ENCODE assay signal across 8 cellular contexts in genomic region chr1:23554481-23555224, GRCh38. TPM values are rescaled to one million over a fixed set of nuclear protein-coding genes. Genes with fewer than 3 reads are reported as not detected.
DNase-seq lines count a peak whose midpoint lies in the region; ATAC-seq and TF ChIP-seq lines count a peak whose summit lies in the region.

No MANE protein-coding gene starts in this region.

- H3K27ac Mint-ChIP-seq in H9, result peak overlapping the region; percentile 97 to 99 (median 98)
- peak overlapping the region; percentile 90 for H3K27ac Mint-ChIP-seq in activated naive CD8-positive, alpha-beta T cell

- TF ChIP-seq CTCF in H9 (conservative IDR thresholded peaks at IDR 0.05), result peak; percentile 16; the same call in 1 of the 3 replicates
- TF ChIP-seq CTCF in tibial nerve (IDR thresholded peaks at IDR 0.05), result peak in 4 of 5 experiments; percentile 25 to 53 (median 40)

- H3K14ac ChIP-seq in H9 (ENCODE audit: insufficient read depth, low read length) (peak overlapping the region; percentile 82; the same call in 1 of the 2 replicates), trophoblast cell (ENCODE audit: low read length) (peak overlapping the region; percentile 95)

- H3K36me3 Mint-ChIP-seq in H9 (ENCODE audit: insufficient read depth in 1 of 3, low read depth in 3 of 3), result peaks cover 11 to 20% (median 13%) of the 10 kb centered on the region in 3 experiments; a peak in 6 of 7 replicates
- H3K36me3 Mint-ChIP-seq in activated naive CD8-positive, alpha-beta T cell, result no peaks in the 10 kb centered on the region

- H2BK20ac ChIP-seq in H9 (ENCODE audit: low read depth, low read length, poor library complexity, severe bottlenecking), result no peak overlapping the region

- peak in 1 of 2 donors; percentile 87 for TF ChIP-seq EP300 in tibial nerve (IDR thresholded peaks at IDR 0.05)

- no peak overlapping the region for H3K56ac ChIP-seq in H9 (ENCODE audit: insufficient read length, low read depth, low read length)

- H3K9ac ChIP-seq in H9 (ENCODE audit: extremely low read depth, insufficient read length, low read length), result peak overlapping the region; percentile 64
- H3K9ac ChIP-seq in trophoblast cell (ENCODE audit: low read length), result no peak overlapping the region

- H3K4ac ChIP-seq in H9 (ENCODE audit: low read depth, low read length) (no peak overlapping the region; the same call in 1 of the 2 replicates), trophoblast cell (ENCODE audit: low read depth, low read length) (peak overlapping the region; percentile 43)

- no peaks in the 10 kb centered on the region for H4K20me1 ChIP-seq in H9 (ENCODE audit: control insufficient read depth, insufficient read depth, insufficient read length)

- peaks cover 57 to 66% of the 10 kb centered on the region in 2 experiments for H3K4me1 Mint-ChIP-seq in H9
- H3K4me1 Mint-ChIP-seq in activated naive CD8-positive, alpha-beta T cell (ENCODE audit: low read depth), result peaks cover 55% of the 10 kb centered on the region

- peak; percentile 82 to 91 for TF ChIP-seq POLR2A in tibial nerve (IDR thresholded peaks at IDR 0.05)

- WGBS in H9 (ENCODE audit: extremely low coverage, insufficient read length, low lambda C conversion rate), result no CpG with 5 or more reads among the region's 77 CpGs
- WGBS in trophoblast cell (ENCODE audit: extremely low coverage, insufficient coverage, insufficient read length), result no CpG with 5 or more reads among the region's 77 CpGs
- WGBS in tibial nerve, 2 donors, result 2% methylated on average over 54 to 65 of the region's 77 CpGs

- H2BK12ac ChIP-seq in H9 (ENCODE audit: insufficient read length, low read depth, low read length), result no peak overlapping the region
- H2BK12ac ChIP-seq in trophoblast cell (ENCODE audit: low read length), result peak overlapping the region; percentile 98

- H3T11ph ChIP-seq in H9 (ENCODE audit: low read length), result no peak overlapping the region

- peak; percentile 82 for ATAC-seq in Right ventricle myocardium superior (ENCODE audit: poor library complexity)

- peaks cover 39% of the 10 kb centered on the region for H3K27me3 Mint-ChIP-seq in H9 (ENCODE audit: low read depth)
- no peaks in the 10 kb centered on the region for H3K27me3 Mint-ChIP-seq in activated naive CD8-positive, alpha-beta T cell

- H3K9me3 ChIP-seq in H9 (ENCODE audit: control insufficient read depth, low read depth, low read length), result no peaks in the 10 kb centered on the region
- no peaks in the 10 kb centered on the region for H3K9me3 ChIP-seq in trophoblast cell (ENCODE audit: insufficient read depth, low read depth, low read length)
- H3K9me3 ChIP-seq in tibial nerve, result no peaks in the 10 kb centered on the region

- H3K23me2 ChIP-seq in H9 (ENCODE audit: insufficient read length, low read depth, low read length, poor library complexity, severe bottlenecking), result peaks cover 24% of the 10 kb centered on the region

- H4K91ac ChIP-seq in H9 (ENCODE audit: insufficient read length, low read depth, low read length), result peak overlapping the region; percentile 42
- H4K91ac ChIP-seq in trophoblast cell (ENCODE audit: low read depth, low read length), result peak overlapping the region; percentile 99

- H3K18ac ChIP-seq in H9 (ENCODE audit: insufficient read length, low read depth, low read length) (peak overlapping the region; percentile 59), trophoblast cell (ENCODE audit: low read length) (peak overlapping the region; percentile 93)

- peak overlapping the region; percentile 49 for H3K4me2 ChIP-seq in H9 (ENCODE audit: insufficient read depth, insufficient read length, low read length)
- H3K4me2 ChIP-seq in trophoblast cell (ENCODE audit: low read length), result peak overlapping the region; percentile 63

- no peak overlapping the region for H2BK5ac ChIP-seq in H9 (ENCODE audit: insufficient read length, low read length)
- H2BK5ac ChIP-seq in trophoblast cell (ENCODE audit: low read depth, low read length, poor library complexity), result peak overlapping the region; percentile 99

- H4K12ac ChIP-seq in trophoblast cell (ENCODE audit: low read depth, low read length), result peak overlapping the region; percentile 43

- H2BK120ac ChIP-seq in H9 (ENCODE audit: low read depth, low read length, poor library complexity, severe bottlenecking) (no peak overlapping the region), trophoblast cell (ENCODE audit: insufficient read depth, low read length, poor library complexity) (peak overlapping the region; percentile 99)

- DNase-seq in GF-D8 (lab: John Stamatoyannopoulos, UW) (peak; percentile 16), H9 (peak; percentile 92), MV-4-11 (lab: John Stamatoyannopoulos, UW) (peak; percentile 36), SK-MEL-5 (ENCODE audit: low read depth, low spot score) (peak; percentile 88), Right ventricle myocardium superior (peak; percentile 89), trophoblast cell (peak; percentile 91 to 92), tibial nerve (ENCODE audit: low spot score in 2 of 2) (peak; percentile 65 to 69)

- no peak overlapping the region for H4K5ac ChIP-seq in H9 (ENCODE audit: insufficient read length, low read depth, low read length)

- H3K9me3 Mint-ChIP-seq in H9, result no peaks in the 10 kb centered on the region; a peak in 1 of 5 replicates
- no peaks in the 10 kb centered on the region for H3K9me3 Mint-ChIP-seq in activated naive CD8-positive, alpha-beta T cell (ENCODE audit: low read depth)

- peaks cover 2% of the 10 kb centered on the region; the same call in 1 of the 2 replicates for H3K4me1 ChIP-seq in H9 (ENCODE audit: insufficient read depth, low read length)
- peaks cover 29 to 38% of the 10 kb centered on the region in 2 experiments for H3K4me1 ChIP-seq in trophoblast cell (ENCODE audit: control insufficient read depth in 1 of 2, insufficient read depth in 2 of 2, low read length in 2 of 2)
- peaks cover 0 to 42% (median 20%) of the 10 kb centered on the region in 4 donors for H3K4me1 ChIP-seq in tibial nerve

- no peak overlapping the region for H4K8ac ChIP-seq in H9 (replicated peaks; ENCODE audit: insufficient read length, low read depth, low read length)
- H4K8ac ChIP-seq in trophoblast cell (ENCODE audit: low read depth, low read length), result peak overlapping the region; percentile 88

- H3K23ac ChIP-seq in H9 (ENCODE audit: insufficient read length, low read depth, low read length) (no peak overlapping the region), trophoblast cell (ENCODE audit: low read length) (no peak overlapping the region)

- H2AK5ac ChIP-seq in H9 (ENCODE audit: insufficient read length, low read length) (no peak overlapping the region), trophoblast cell (ENCODE audit: low read length) (peak overlapping the region; percentile 15)

- intact Hi-C loops in Right ventricle myocardium superior (cut with DNase I), result no loop called here

- H3K79me1 ChIP-seq in H9 (ENCODE audit: insufficient read depth, low read depth, low read length, poor library complexity, severe bottlenecking) (no peaks in the 10 kb centered on the region), trophoblast cell (ENCODE audit: low read length) (peaks cover 64% of the 10 kb centered on the region)

- H3K27ac ChIP-seq in H9 (ENCODE audit: insufficient read length, low read depth, low read length) (peak overlapping the region; percentile 54), trophoblast cell (ENCODE audit: low read depth, low read length) (peak overlapping the region; percentile 99), tibial nerve (peak overlapping the region; percentile 90 to 97 (median 96))

- H3K4me3 Mint-ChIP-seq in H9, result peak overlapping the region; percentile 86 to 91
- H3K4me3 Mint-ChIP-seq in activated naive CD8-positive, alpha-beta T cell, result peak overlapping the region; percentile 94

- H3K79me2 ChIP-seq in H9 (ENCODE audit: insufficient read depth, low read length) (peaks cover 7% of the 10 kb centered on the region; the same call in 1 of the 2 replicates), trophoblast cell (ENCODE audit: control insufficient read depth, insufficient read depth, low read length, poor library complexity) (peaks cover 28% of the 10 kb centered on the region)

- H3K36me3 ChIP-seq in trophoblast cell (ENCODE audit: control insufficient read depth in 1 of 2, insufficient read depth in 2 of 2, low read length in 2 of 2), result peaks cover 11 to 12% of the 10 kb centered on the region in 2 experiments
- peaks cover 0 to 13% (median 0%) of the 10 kb centered on the region in 3 donors for H3K36me3 ChIP-seq in tibial nerve

- H3K4me3 ChIP-seq in trophoblast cell (ENCODE audit: low read depth, low read length), result peak overlapping the region; percentile 48
- H3K4me3 ChIP-seq in tibial nerve, result peak overlapping the region; percentile 44 to 93 (median 82)

- in situ Hi-C loops in SK-MEL-5 (cut with HindIII; ENCODE audit: low pct_unique_long_range_greater_than_20kb, low sequenced_read_pairs), result no loop called here

- H3K27me3 ChIP-seq in H9 (ENCODE audit: insufficient read depth, low read length), result no peaks in the 10 kb centered on the region
- H3K27me3 ChIP-seq in trophoblast cell (ENCODE audit: insufficient read depth, low read length), result no peaks in the 10 kb centered on the region
- no peaks in the 10 kb centered on the region for H3K27me3 ChIP-seq in tibial nerve

- H2AFZ ChIP-seq in H9 (ENCODE audit: low read length) (no peak overlapping the region), trophoblast cell (ENCODE audit: insufficient read depth, low read length, poor library complexity) (peak overlapping the region; percentile 12)

- H2BK15ac ChIP-seq in H9 (ENCODE audit: low read depth, low read length), result no peak overlapping the region

RNA-seq across cellular contexts. Expression of gene ID3, which starts 4.6 kb away (rescaled TPM):
- total RNA-seq in H9 (2021), result 113 and 119 TPM in 2 replicates
- total RNA-seq in SK-MEL-5 (2014; rRNA removed; shearing (Covaris generic)), result 23.5 and 37.3 TPM in 2 replicates
- 127 and 171 TPM in 2 replicates for polyA plus RNA-seq in SK-MEL-5 (2015; cell fraction: cytosol; rRNA removed)
- polyA plus RNA-seq in SK-MEL-5 (2015; cell fraction: nucleus; rRNA removed), result 44.0 and 75.4 TPM in 2 replicates
- 73.0 TPM for total RNA-seq in Right ventricle myocardium superior
- polyA plus RNA-seq in trophoblast cell (2013), result 335 and 340 TPM in 2 replicates
- 100 to 1,000 TPM; 263 to 369 (median 312) TPM for total RNA-seq in tibial nerve

RNA-seq across cellular contexts. Expression of gene E2F2, which starts 23.6 kb away (rescaled TPM):
- total RNA-seq in H9 (2021) (5.1 TPM in 2 replicates), Right ventricle myocardium superior (0.35 TPM), tibial nerve (under 1 TPM in 3 of 4 donors, not detected in 1; 0.20 to 0.30 (median 0.21) TPM)
- 3.8 and 4.1 TPM in 2 replicates for total RNA-seq in SK-MEL-5 (2014; rRNA removed; shearing (Covaris generic))
- polyA plus RNA-seq in SK-MEL-5 (2015; cell fraction: cytosol; rRNA removed), result 5.6 and 6.4 TPM in 2 replicates
- 5.2 and 7.0 TPM in 2 replicates for polyA plus RNA-seq in SK-MEL-5 (2015; cell fraction: nucleus; rRNA removed)
- 1.2 and 1.3 TPM in 2 replicates for polyA plus RNA-seq in trophoblast cell (2013)

Comparison
In these comparisons a context has a peak if more than half of its experiments do, and no peak if none do; other contexts are left out.
1. Peak in every context shown above with its lines: DNase-seq, ATAC-seq, H3K4me3 ChIP-seq and H3K27ac ChIP-seq.
2. DNase-seq: peak in every context shown above with its lines; median percentile 92 in H9; 92 in trophoblast cell; 89 in Right ventricle myocardium superior; 88 in SK-MEL-5; 67 in tibial nerve; 36 in MV-4-11; 16 in GF-D8.